ENCODE assay signal across 11 cellular contexts in the genomic region with DNA sequence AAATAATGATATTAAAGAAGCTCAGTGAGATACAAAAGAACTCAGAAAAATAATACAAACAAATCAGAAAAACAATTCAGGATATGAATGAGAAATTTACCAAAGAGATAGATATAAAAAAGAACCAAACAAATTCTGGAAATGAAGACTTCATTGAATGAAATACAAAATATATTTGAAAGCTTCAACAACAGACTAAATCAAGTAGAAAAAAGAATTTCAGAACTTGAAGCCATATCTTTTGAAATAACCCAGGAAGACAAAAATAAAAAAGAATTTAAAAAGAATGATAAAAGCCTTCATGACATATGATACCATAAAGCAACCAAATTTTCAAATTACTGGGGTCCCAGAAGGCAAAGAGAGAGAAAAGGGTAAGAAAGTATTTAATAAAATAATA. TPM values are rescaled to one million over a fixed set of nuclear protein-coding genes. Genes with fewer than 3 reads are reported as not detected.
"Had no signal": no experiment of that assay in that cellular context is flagged by ENCODE, and none has a peak within 500 bp of the region (broad histone marks: within the 10 kb centered on the region; RNA-seq: fewer than 3 reads in every experiment).

No MANE protein-coding gene starts in this region.

- H3K27ac ChIP-seq: GM23248, HL-60 had no signal

- H2AFZ ChIP-seq: GM23248 had no signal

- H3K9ac ChIP-seq: GM23248 had no signal

- DNase-seq: GM23248, GOT3, H7, KG1 had no signal

- H3K27ac Mint-ChIP-seq: IgD-negative memory B cell had no signal

- H3K4me3 ChIP-seq: GM23248, HAP-1 had no signal

- FAIRE-seq: HepG2 had no signal

- H3K36me3 ChIP-seq: HAP-1 had no signal

- H3K36me3 Mint-ChIP-seq: IgD-negative memory B cell had no signal

- H3K4me3 Mint-ChIP-seq: IgD-negative memory B cell had no signal

- H3K4me1 ChIP-seq: HAP-1 had no signal

- ATAC-seq: HCT116, HepG2 had no signal

RNA-seq across cellular contexts. Expression of a gene that starts 9.6 kb away (rescaled TPM):
- total RNA-seq: GM23248, H4, H7, HepG2, HT1080 had no signal
- polyA plus RNA-seq: GM23248, HepG2, IgD-negative memory B cell had no signal

RNA-seq across cellular contexts. Expression of a gene that starts 50.4 kb away (rescaled TPM):
- total RNA-seq: GM23248, H7, HepG2, HT1080 had no signal
- polyA plus RNA-seq: GM23248, HepG2, IgD-negative memory B cell had no signal
